Comparison of ENCODE assay signal across 18 cellular contexts in genomic region chr10:87847550-87847949, GRCh38. TPM values are rescaled to one million over a fixed set of nuclear protein-coding genes. Genes with fewer than 3 reads are reported as not detected.
DNase-seq lines count a peak whose midpoint lies in the region; ATAC-seq and TF ChIP-seq lines count a peak whose summit lies in the region.
"Had no signal": no experiment of that assay in that cellular context is flagged by ENCODE, and none has a peak within 500 bp of the region (broad histone marks: within the 10 kb centered on the region; RNA-seq: fewer than 3 reads in every experiment).

No MANE protein-coding gene starts in this region.

- H3K4me3 Mint-ChIP-seq in activated T-cell treated with anti-CD3 and anti-CD28 coated beads, Interleukin-2, amount 50 U/mL, for 4 hours = no peak overlapping the region

- no peak overlapping the region for H3K27ac ChIP-seq in caudate nucleus (ENCODE audit: low read depth, low read length)
- H3K27ac ChIP-seq: SJSA1 had no signal

- no peaks in the 10 kb centered on the region for H3K9me3 Mint-ChIP-seq in activated T-cell treated with anti-CD3 and anti-CD28 coated beads, Interleukin-2, amount 50 U/mL, for 4 hours

- ATAC-seq in activated T-cell treated with anti-CD3 and anti-CD28 coated beads, Interleukin-2, amount 50 U/mL, for 4 hours = no peak
- ATAC-seq: Right ventricle myocardium inferior had no signal

- peaks cover 3% of the 10 kb centered on the region for H3K4me1 Mint-ChIP-seq in activated T-cell treated with anti-CD3 and anti-CD28 coated beads, Interleukin-2, amount 50 U/mL, for 4 hours (ENCODE audit: low read depth)

- H3K4me3 ChIP-seq in AG10803 (ENCODE audit: low read length) = no peak overlapping the region
- H3K4me3 ChIP-seq: SJSA1 had no signal

- H3K36me3 Mint-ChIP-seq in activated T-cell treated with anti-CD3 and anti-CD28 coated beads, Interleukin-2, amount 50 U/mL, for 4 hours (ENCODE audit: insufficient read depth) = no peaks in the 10 kb centered on the region

- TF ChIP-seq CTCF in AG10803 (conservative IDR thresholded peaks at IDR 0.05; ENCODE audit: low read length) = no peak

- H3K27me3 Mint-ChIP-seq in activated T-cell treated with anti-CD3 and anti-CD28 coated beads, Interleukin-2, amount 50 U/mL, for 4 hours (ENCODE audit: low read depth) = no peaks in the 10 kb centered on the region

- DNase-seq in AG10803 (ENCODE audit: low read depth) (peak; percentile 35), GM03348 (ENCODE audit: low spot score) (peak; percentile 16), RKO (ENCODE audit: low spot score) (peak; percentile 58), fibroblast of peridontal ligament (ENCODE audit: extremely low read depth) (peak; percentile 28), caudate nucleus (lab: John Stamatoyannopoulos, UW) (no peak), islet precursor cell (no peak)
- DNase-seq in activated T-cell treated with anti-CD3 and anti-CD28 coated beads, Interleukin-2, amount 50 U/mL, for 4 hours = no peak
- DNase-seq: BE2C, DMS53, KG1, NCI-H1092 treated with DMSO at 0.1 percent for 48 hours, NCI-H1436 treated with DMSO at 0.1 percent for 48 hours, NCI-H2029, NCI-H2227 treated with DMSO at 0.1 percent for 48 hours, NCI-H510A, T-helper 1 cell had no signal

RNA-seq across cellular contexts. Expression of gene KLLN, which starts 15.8 kb away (rescaled TPM):
- total RNA-seq in activated T-cell treated with anti-CD3 and anti-CD28 coated beads, Interleukin-2, amount 50 U/mL, for 4 hours = under 1 TPM; 0.32 to 0.43 (median 0.35) TPM

RNA-seq across cellular contexts. Expression of gene PTEN, which starts 15.9 kb away (rescaled TPM):
- total RNA-seq in activated T-cell treated with anti-CD3 and anti-CD28 coated beads, Interleukin-2, amount 50 U/mL, for 4 hours = 10 to 100 TPM; 32.8 to 37.2 (median 35.5) TPM

RNA-seq across cellular contexts. Expression of gene ATAD1, which starts 29.5 kb away (rescaled TPM):
- total RNA-seq in activated T-cell treated with anti-CD3 and anti-CD28 coated beads, Interleukin-2, amount 50 U/mL, for 4 hours = 10 to 100 TPM; 52.2 to 61.1 (median 52.5) TPM

Comparison
In these comparisons a context has a peak if more than half of its experiments do, and no peak if none do; other contexts are left out.
1. DNase-seq: peak in AG10803 (single experiment), GM03348 (single experiment), RKO (single experiment) and fibroblast of peridontal ligament (single experiment); none in caudate nucleus (0 of 61), activated T-cell treated with anti-CD3 and anti-CD28 coated beads, Interleukin-2, amount 50 U/mL, for 4 hours (single experiment) and islet precursor cell (single experiment).